9 cellular contexts compared by ENCODE assay signal in the genomic region with DNA sequence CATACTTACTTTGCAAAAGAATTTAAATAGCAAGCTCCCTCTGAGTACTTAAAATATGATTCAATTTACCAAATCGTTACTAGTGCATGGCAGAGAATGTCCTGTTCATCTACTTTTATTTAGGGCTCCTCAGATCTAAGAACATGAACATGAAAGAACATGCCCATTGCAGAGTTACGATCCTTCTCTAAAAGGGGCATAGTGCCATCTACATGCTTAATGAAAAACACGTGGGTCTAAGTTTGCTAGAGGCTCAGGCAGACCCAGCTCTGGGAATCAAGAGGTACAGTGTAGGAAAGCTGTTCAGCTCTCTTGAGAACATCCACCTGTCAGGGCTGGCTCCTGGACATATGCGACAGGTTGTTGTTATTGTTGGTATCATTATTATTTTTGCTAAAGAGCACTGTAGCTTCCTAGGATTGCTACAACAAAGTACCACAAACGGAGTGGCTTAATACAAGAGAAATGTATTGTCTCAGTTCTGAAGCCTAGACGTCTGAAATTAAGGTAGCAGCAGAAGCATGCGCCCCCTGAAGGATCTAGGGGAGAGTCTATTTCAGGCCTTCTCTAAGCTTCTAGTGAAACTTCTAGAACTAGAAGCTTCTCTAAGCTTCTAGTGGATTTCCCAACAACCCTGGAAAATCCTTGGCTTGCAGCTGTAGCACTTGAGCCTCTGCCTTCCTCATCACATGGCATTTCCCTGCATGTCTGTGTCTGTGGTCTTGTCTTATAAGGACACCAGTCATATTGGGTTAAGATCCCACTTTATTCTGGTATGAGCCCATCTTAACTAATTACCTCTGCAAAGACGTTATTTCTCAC.
DNase-seq lines count a peak whose midpoint lies in the region; ATAC-seq and TF ChIP-seq lines count a peak whose summit lies in the region.
"Had no signal": no experiment of that assay in that cellular context is flagged by ENCODE, and none has a peak within 500 bp of the region (broad histone marks: within the 10 kb centered on the region; RNA-seq: fewer than 3 reads in every experiment).

No MANE protein-coding gene starts in this region.

- peaks cover 15% of the 10 kb centered on the region for H3K4me1 Mint-ChIP-seq in T-helper 17 cell

- H3K27ac ChIP-seq in DND-41 (ENCODE audit: low read length): no peak overlapping the region
- H3K27ac ChIP-seq: neutrophil had no signal

- H3K27me3 Mint-ChIP-seq in T-helper 17 cell: peaks cover 9% of the 10 kb centered on the region

- H3K9ac ChIP-seq in DND-41 (ENCODE audit: low read depth, low read length): no peak overlapping the region

- ATAC-seq in DND-41 (ENCODE audit: insufficient read depth, low read depth) (peak; percentile 69; the same call in 2 of the 3 replicates), T-helper 17 cell (peak; percentile 39), GM18520 (IDR thresholded peaks at IDR 0.05; ENCODE audit: unreplicated experiment) (no peak)

- no peaks in the 10 kb centered on the region for H3K4me1 ChIP-seq in DND-41 (ENCODE audit: insufficient read depth, low read length)

- no peak overlapping the region for H3K4me3 Mint-ChIP-seq in T-helper 17 cell

- H3K27me3 ChIP-seq in DND-41 (ENCODE audit: insufficient read depth, low read length, poor library complexity): peaks cover 17% of the 10 kb centered on the region

- H3K36me3 ChIP-seq in DND-41 (ENCODE audit: insufficient read depth, low read length): no peaks in the 10 kb centered on the region
- H3K36me3 ChIP-seq: neutrophil had no signal

- no peak overlapping the region for H2AFZ ChIP-seq in DND-41 (ENCODE audit: low read depth, low read length)

- no peak overlapping the region for H3K4me3 ChIP-seq in DND-41 (ENCODE audit: low read depth in 1 of 2, low read length in 2 of 2)

- H4K20me1 ChIP-seq in DND-41 (ENCODE audit: insufficient read depth, low read length): no peaks in the 10 kb centered on the region

- no peak overlapping the region for H3K4me2 ChIP-seq in DND-41 (ENCODE audit: insufficient read depth, low read length)

- TF ChIP-seq CTCF in DND-41 (IDR thresholded peaks at IDR 0.05; ENCODE audit: borderline replicate concordance, extremely low read depth, low read length, poor library complexity, severe bottlenecking): peak; percentile 42

- H3K36me3 Mint-ChIP-seq in T-helper 17 cell (ENCODE audit: low read depth): peaks cover 4% of the 10 kb centered on the region

- DNase-seq in DND-41: no peak
- peak; percentile 17 for DNase-seq in HT-29 (ENCODE audit: low spot score)
- no peak for DNase-seq in T-helper 17 cell
- peak; percentile 57 for DNase-seq in left kidney (ENCODE audit: low read depth, low spot score)
- no peak for DNase-seq in NOMO-1 (lab: John Stamatoyannopoulos, UW; ENCODE audit: unreplicated experiment in 2 of 2)
- DNase-seq in AML-193 (lab: John Stamatoyannopoulos, UW): no peak
- DNase-seq in LoVo (ENCODE audit: low spot score): no peak

- H3K79me2 ChIP-seq in DND-41 (ENCODE audit: insufficient read depth, low read length): no peaks in the 10 kb centered on the region

- H3K27ac Mint-ChIP-seq in T-helper 17 cell: no peak overlapping the region

- H3K9me3 ChIP-seq in DND-41 (ENCODE audit: insufficient read depth, low read length, severe bottlenecking) (no peaks in the 10 kb centered on the region), T-helper 17 cell (ENCODE audit: control insufficient read depth, low read length, poor library complexity, severe bottlenecking) (no peaks in the 10 kb centered on the region)
- H3K9me3 ChIP-seq: neutrophil had no signal

Comparison
In these comparisons a context has a peak if more than half of its experiments do, and no peak if none do; other contexts are left out.
1. DNase-seq: peak in HT-29 (single experiment) and left kidney (single experiment); none in DND-41 (single experiment), T-helper 17 cell (0 of 3), NOMO-1 (0 of 2), AML-193 (0 of 2) and LoVo (single experiment).